18 cellular contexts compared by ENCODE assay signal in genomic region chr3:55330756-55331155, GRCh38.
A peak's percentile ranks its signal among the peaks of the same experiment; 100 is the strongest.
DNase-seq lines count a peak whose midpoint lies in the region; ATAC-seq and TF ChIP-seq lines count a peak whose summit lies in the region.
"Had no signal": no experiment of that assay in that cellular context is flagged by ENCODE, and none has a peak within 500 bp of the region (broad histone marks: within the 10 kb centered on the region; RNA-seq: fewer than 3 reads in every experiment).

No MANE protein-coding gene starts in this region.

- H3K9me2 ChIP-seq in PC-9 (ENCODE audit: insufficient read depth), result no peaks in the 10 kb centered on the region

- H2AFZ ChIP-seq in PC-9, result no peak overlapping the region

- intact Hi-C loops in PC-9 (cut with micrococcal nuclease; ENCODE audit: unreplicated experiment), result loop anchor here (1.0 to 5.0 kb wide), 5 partner anchors 34 to 458 kb away; no protein-coding TSS in a partner anchor
- intact Hi-C loops in sciatic nerve (cut with DNase I), result no loop called here
- intact Hi-C loops in CD4-positive, alpha-beta T cell (cut with DNase I, micrococcal nuclease), result no loop called here

- peaks cover 11% of the 10 kb centered on the region; the same call in 1 of the 2 replicates for H3F3A ChIP-seq in PC-9 (ENCODE audit: insufficient read depth, low read depth)

- ATAC-seq in sciatic nerve, result no peak
- no peak for ATAC-seq in CD4-positive, alpha-beta T cell (ENCODE audit: poor library complexity)
- no peak for ATAC-seq in stimulated activated memory B cell treated with anti-CD40 and anti-IgM and Interleukin-4, amounts not matched to agents 10 μg/mL and 1 μg/mL and 100 μg/mL, for 72 hours

- H3K27me3 ChIP-seq in PC-9 (ENCODE audit: insufficient read depth, low read depth), result no peaks in the 10 kb centered on the region
- H3K27me3 ChIP-seq in CD4-positive, alpha-beta T cell (ENCODE audit: control insufficient read depth, insufficient read depth, low read length), result no peaks in the 10 kb centered on the region
- H3K27me3 ChIP-seq: SJCRH30 had no signal

- peak overlapping the region; percentile 63 for H3K4me2 ChIP-seq in PC-9

- no peaks in the 10 kb centered on the region for H3K36me3 ChIP-seq in PC-9 (ENCODE audit: low read depth)
- H3K36me3 ChIP-seq: SJCRH30 had no signal

- H3K4me1 Mint-ChIP-seq in osteocyte (ENCODE audit: unreplicated experiment), result peaks cover 38% of the 10 kb centered on the region
- H3K4me1 Mint-ChIP-seq in CD4-positive, alpha-beta T cell (ENCODE audit: low read depth), result no peaks in the 10 kb centered on the region
- H3K4me1 Mint-ChIP-seq in stimulated activated memory B cell treated with anti-CD40 and anti-IgM and Interleukin-4, amounts not matched to agents 10 μg/mL and 1 μg/mL and 100 μg/mL, for 72 hours, result no peaks in the 10 kb centered on the region

- no peaks in the 10 kb centered on the region for H3K79me2 ChIP-seq in PC-9 (ENCODE audit: low read depth)

- H3K4me1 ChIP-seq in PC-9 (replicated peaks; ENCODE audit: insufficient read depth), result peaks cover 19% of the 10 kb centered on the region
- H3K4me1 ChIP-seq: SJCRH30 had no signal

- DNase-seq in AG10803 (ENCODE audit: low read depth), result peak; percentile 47
- DNase-seq in PC-9, result peak in 1 of 2 experiments; percentile 5
- DNase-seq in epithelial cell of proximal tubule (ENCODE audit: low read depth), result peak; percentile 57
- no peak for DNase-seq in osteocyte (ENCODE audit: extremely low spot score, unreplicated experiment)
- DNase-seq in sciatic nerve (ENCODE audit: low spot score), result no peak
- DNase-seq in DMS114 treated with DMSO at 0.1 percent for 48 hours (lab: John Stamatoyannopoulos, UW; ENCODE audit: unreplicated experiment), result no peak
- DNase-seq in CD4-positive, alpha-beta T cell, result no peak
- DNase-seq: activated CD4-positive, alpha-beta T cell treated with anti-CD3 and anti-CD28 coated beads for 1 hour; central memory CD4-positive, alpha-beta T cell; COR-L47; effector CD4-positive, alpha-beta T cell; H9; kidney; NCI-H1930; stimulated activated naive CD4-positive, alpha-beta T cell treated with Interleukin-2 at 50 U/mL for 16 hours had no signal

- peaks cover 3% of the 10 kb centered on the region for H3K9me3 Mint-ChIP-seq in osteocyte (ENCODE audit: unreplicated experiment)
- H3K9me3 Mint-ChIP-seq in CD4-positive, alpha-beta T cell, result peaks cover 2% of the 10 kb centered on the region
- peaks cover 8% of the 10 kb centered on the region for H3K9me3 Mint-ChIP-seq in stimulated activated memory B cell treated with anti-CD40 and anti-IgM and Interleukin-4, amounts not matched to agents 10 μg/mL and 1 μg/mL and 100 μg/mL, for 72 hours

- H3K27me3 Mint-ChIP-seq in osteocyte (ENCODE audit: unreplicated experiment), result no peaks in the 10 kb centered on the region
- H3K27me3 Mint-ChIP-seq in CD4-positive, alpha-beta T cell, result no peaks in the 10 kb centered on the region
- no peaks in the 10 kb centered on the region for H3K27me3 Mint-ChIP-seq in stimulated activated memory B cell treated with anti-CD40 and anti-IgM and Interleukin-4, amounts not matched to agents 10 μg/mL and 1 μg/mL and 100 μg/mL, for 72 hours

- peaks cover 6% of the 10 kb centered on the region for H3K9me3 ChIP-seq in PC-9 (ENCODE audit: insufficient read depth, low read depth)
- H3K9me3 ChIP-seq in CD4-positive, alpha-beta T cell (ENCODE audit: control insufficient read depth, low read length), result no peaks in the 10 kb centered on the region
- H3K9me3 ChIP-seq: SJCRH30 had no signal

- no TSS peak for BruUV-seq in PC-9 (replicated peaks; lab: Mats Ljungman, UMichigan)

- H4K20me1 ChIP-seq in PC-9 (ENCODE audit: insufficient read depth), result no peaks in the 10 kb centered on the region

- POLR2A ChIA-PET in PC-9 (lab: Charles Lee; ENCODE audit: unreplicated experiment), result interaction anchor here (0.5 to 0.7 kb wide), 5 partner anchors 32 to 475 kb away, joined by 3 to 14 read pairs (median 4); no protein-coding TSS in a partner anchor
- POLR2A ChIA-PET in CD4-positive, alpha-beta T cell (lab: Charles Lee), result no interaction called here

- H3K4me3 ChIP-seq in AG10803 (ENCODE audit: low read length), result no peak overlapping the region
- H3K4me3 ChIP-seq in PC-9, result no peak overlapping the region
- no peak overlapping the region for H3K4me3 ChIP-seq in epithelial cell of proximal tubule (ENCODE audit: low read depth, low read length)
- H3K4me3 ChIP-seq: SJCRH30 had no signal

- peak overlapping the region; percentile 80 for H3K27ac Mint-ChIP-seq in osteocyte (ENCODE audit: unreplicated experiment)
- H3K27ac Mint-ChIP-seq in CD4-positive, alpha-beta T cell, result no peak overlapping the region
- H3K27ac Mint-ChIP-seq in stimulated activated memory B cell treated with anti-CD40 and anti-IgM and Interleukin-4, amounts not matched to agents 10 μg/mL and 1 μg/mL and 100 μg/mL, for 72 hours, result no peak overlapping the region
- H3K27ac Mint-ChIP-seq: H9; T-helper 2 cell treated with Interferon-gamma antibody and Interleukin-4, amounts not matched to agents 5 μg/mL and 100 μg/mL, for 36 hours had no signal

- CTCF ChIA-PET in PC-9 (lab: Charles Lee), result interaction anchor here (0.6 to 1.0 kb wide), 2 partner anchors 78 to 1392 kb away, joined by 3 to 7 read pairs; no protein-coding TSS in a partner anchor
- CTCF ChIA-PET in CD4-positive, alpha-beta T cell (lab: Charles Lee), result no interaction called here

- H3K27ac ChIP-seq in PC-9, result peak overlapping the region; percentile 53
- H3K27ac ChIP-seq in CD4-positive, alpha-beta T cell (ENCODE audit: low read depth, low read length), result no peak overlapping the region
- H3K27ac ChIP-seq: SJCRH30 had no signal

- H3K4me3 Mint-ChIP-seq in osteocyte (ENCODE audit: unreplicated experiment), result no peak overlapping the region
- H3K4me3 Mint-ChIP-seq in CD4-positive, alpha-beta T cell, result no peak overlapping the region
- no peak overlapping the region for H3K4me3 Mint-ChIP-seq in stimulated activated memory B cell treated with anti-CD40 and anti-IgM and Interleukin-4, amounts not matched to agents 10 μg/mL and 1 μg/mL and 100 μg/mL, for 72 hours
- H3K4me3 Mint-ChIP-seq: H9; T-helper 2 cell treated with Interferon-gamma antibody and Interleukin-4, amounts not matched to agents 5 μg/mL and 100 μg/mL, for 36 hours had no signal

- TF ChIP-seq CTCF in AG10803 (conservative IDR thresholded peaks at IDR 0.05; ENCODE audit: low read length), result no peak
- no peak for TF ChIP-seq CTCF in PC-9 (conservative IDR thresholded peaks at IDR 0.05)
- TF ChIP-seq CTCF in epithelial cell of proximal tubule (conservative IDR thresholded peaks at IDR 0.05; ENCODE audit: low read depth, low read length), result no peak
- no peak for TF ChIP-seq CTCF in osteocyte (IDR thresholded peaks at IDR 0.05)
- TF ChIP-seq CTCF in CD4-positive, alpha-beta T cell (IDR thresholded peaks at IDR 0.05), result no peak

- H3K36me3 Mint-ChIP-seq in osteocyte (ENCODE audit: unreplicated experiment), result no peaks in the 10 kb centered on the region
- no peaks in the 10 kb centered on the region for H3K36me3 Mint-ChIP-seq in CD4-positive, alpha-beta T cell (ENCODE audit: low read depth)
- no peaks in the 10 kb centered on the region for H3K36me3 Mint-ChIP-seq in stimulated activated memory B cell treated with anti-CD40 and anti-IgM and Interleukin-4, amounts not matched to agents 10 μg/mL and 1 μg/mL and 100 μg/mL, for 72 hours

Comparison
In these comparisons a context has a peak if more than half of its experiments do, and no peak if none do; other contexts are left out.
1. DNase-seq: peak in AG10803 (single experiment) and epithelial cell of proximal tubule (single experiment); none in osteocyte (single experiment), sciatic nerve (single experiment), DMS114 treated with DMSO at 0.1 percent for 48 hours (single experiment) and CD4-positive, alpha-beta T cell (0 of 10).